ENCODE assay signal across 14 cellular contexts in genomic region chr17:17105976-17106375, GRCh38.
DNase-seq lines count a peak whose midpoint lies in the region; ATAC-seq and TF ChIP-seq lines count a peak whose summit lies in the region.
"Had no signal": no experiment of that assay in that cellular context is flagged by ENCODE, and none has a peak within 500 bp of the region (broad histone marks: within the 10 kb centered on the region; RNA-seq: fewer than 3 reads in every experiment).

No MANE protein-coding gene starts in this region.

- H3K18ac ChIP-seq in H9 (ENCODE audit: insufficient read length, low read depth, low read length): no peak overlapping the region

- intact Hi-C loops in activated T-helper 2 cell treated with anti-CD3 and anti-CD28 coated beads, Interferon-gamma antibody, Interleukin-2, Interleukin-4, amounts not matched to agents 10 μg/mL and 5 μg/mL and 100 μg/mL, durations not matched to agents 14 hours and 24 hours and 36 hours (cut with micrococcal nuclease): no loop called here

- H3K23ac ChIP-seq in H9 (ENCODE audit: insufficient read length, low read depth, low read length): no peak overlapping the region

- no peak overlapping the region for H2BK12ac ChIP-seq in H9 (ENCODE audit: insufficient read length, low read depth, low read length)

- no peak overlapping the region for H4K8ac ChIP-seq in H9 (replicated peaks; ENCODE audit: insufficient read length, low read depth, low read length)

- H3K23me2 ChIP-seq in H9 (ENCODE audit: insufficient read length, low read depth, low read length, poor library complexity, severe bottlenecking): no peaks in the 10 kb centered on the region

- H2BK15ac ChIP-seq in H9 (ENCODE audit: low read depth, low read length): no peak overlapping the region

- no peaks in the 10 kb centered on the region for H3K9me3 Mint-ChIP-seq in H9
- no peaks in the 10 kb centered on the region for H3K9me3 Mint-ChIP-seq in memory B cell
- no peaks in the 10 kb centered on the region for H3K9me3 Mint-ChIP-seq in progenitor cell of endocrine pancreas (ENCODE audit: low read depth)
- no peaks in the 10 kb centered on the region for H3K9me3 Mint-ChIP-seq in activated T-helper 2 cell treated with anti-CD3 and anti-CD28 coated beads, Interferon-gamma antibody, Interleukin-2, Interleukin-4, amounts not matched to agents 10 μg/mL and 5 μg/mL and 100 μg/mL, durations not matched to agents 14 hours and 24 hours and 36 hours
- H3K9me3 Mint-ChIP-seq: dendritic cell treated with granulocyte-macrophage colony-stimulating factor and Interleukin-4, amounts not matched to agents 40 ng/mL and 50 ng/mL, for 4 days had no signal

- no peak overlapping the region for H3K56ac ChIP-seq in H9 (ENCODE audit: insufficient read length, low read depth, low read length)

- no peak overlapping the region for H3K4ac ChIP-seq in H9 (ENCODE audit: low read depth, low read length)

- no CpG with 5 or more reads among the region's 7 CpGs for WGBS in H9 (ENCODE audit: extremely low coverage, insufficient read length, low lambda C conversion rate)

- no peak overlapping the region for H3T11ph ChIP-seq in H9 (ENCODE audit: low read length)

- H4K5ac ChIP-seq in H9 (ENCODE audit: insufficient read length, low read depth, low read length): no peak overlapping the region

- peak overlapping the region in 2 of 3 experiments; percentile 22 to 37; a peak in 1 of 7 replicates for H3K27ac Mint-ChIP-seq in H9
- H3K27ac Mint-ChIP-seq in memory B cell: peak overlapping the region; percentile 35
- no peak overlapping the region for H3K27ac Mint-ChIP-seq in progenitor cell of endocrine pancreas
- H3K27ac Mint-ChIP-seq in activated T-helper 2 cell treated with anti-CD3 and anti-CD28 coated beads, Interferon-gamma antibody, Interleukin-2, Interleukin-4, amounts not matched to agents 10 μg/mL and 5 μg/mL and 100 μg/mL, durations not matched to agents 14 hours and 24 hours and 36 hours: no peak overlapping the region
- H3K27ac Mint-ChIP-seq: dendritic cell treated with granulocyte-macrophage colony-stimulating factor and Interleukin-4, amounts not matched to agents 40 ng/mL and 50 ng/mL, for 4 days had no signal

- DNase-seq in H9: no peak
- DNase-seq in coronary artery (ENCODE audit: low spot score): no peak
- DNase-seq in memory B cell (ENCODE audit: low spot score in 2 of 2): no peak
- DNase-seq in NCI-H128 (lab: John Stamatoyannopoulos, UW; ENCODE audit: unreplicated experiment): no peak
- DNase-seq in progenitor cell of endocrine pancreas (ENCODE audit: low spot score, unreplicated experiment): no peak
- no peak for DNase-seq in erythroblast (lab: John Stamatoyannopoulos, UW)
- no peak for DNase-seq in activated T-helper 2 cell treated with anti-CD3 and anti-CD28 coated beads, Interferon-gamma antibody, Interleukin-2, Interleukin-4, amounts not matched to agents 10 μg/mL and 5 μg/mL and 100 μg/mL, durations not matched to agents 14 hours and 24 hours and 36 hours (ENCODE audit: low spot score)
- DNase-seq: activated CD4-positive, alpha-beta T cell treated with anti-CD3 and anti-CD28 coated beads for 1 hour; DMS153; hypothalamus; NCI-H146; SHP77 treated with DMSO at 0.1 percent for 48 hours had no signal

- no peak overlapping the region for H2BK120ac ChIP-seq in H9 (ENCODE audit: low read depth, low read length, poor library complexity, severe bottlenecking)

- no peaks in the 10 kb centered on the region for H3K27me3 ChIP-seq in H9 (ENCODE audit: insufficient read depth, low read length)
- H3K27me3 ChIP-seq in subcutaneous abdominal adipose tissue (ENCODE audit: control insufficient read depth in 5 of 5, insufficient read depth in 4 of 5, low read length in 5 of 5): no peaks in the 10 kb centered on the region

- H3K27me3 Mint-ChIP-seq in H9 (ENCODE audit: low read depth) (no peaks in the 10 kb centered on the region), memory B cell (no peaks in the 10 kb centered on the region), progenitor cell of endocrine pancreas (no peaks in the 10 kb centered on the region)
- H3K27me3 Mint-ChIP-seq in activated T-helper 2 cell treated with anti-CD3 and anti-CD28 coated beads, Interferon-gamma antibody, Interleukin-2, Interleukin-4, amounts not matched to agents 10 μg/mL and 5 μg/mL and 100 μg/mL, durations not matched to agents 14 hours and 24 hours and 36 hours (ENCODE audit: low read depth): no peaks in the 10 kb centered on the region
- H3K27me3 Mint-ChIP-seq: dendritic cell treated with granulocyte-macrophage colony-stimulating factor and Interleukin-4, amounts not matched to agents 40 ng/mL and 50 ng/mL, for 4 days had no signal

- H2BK20ac ChIP-seq in H9 (ENCODE audit: low read depth, low read length, poor library complexity, severe bottlenecking): no peak overlapping the region

- no peaks in the 10 kb centered on the region; a peak in 1 of 7 replicates for H3K36me3 Mint-ChIP-seq in H9 (ENCODE audit: insufficient read depth in 1 of 3, low read depth in 3 of 3)
- peaks cover 5% of the 10 kb centered on the region for H3K36me3 Mint-ChIP-seq in memory B cell
- H3K36me3 Mint-ChIP-seq in progenitor cell of endocrine pancreas (ENCODE audit: insufficient read depth): no peaks in the 10 kb centered on the region
- H3K36me3 Mint-ChIP-seq in activated T-helper 2 cell treated with anti-CD3 and anti-CD28 coated beads, Interferon-gamma antibody, Interleukin-2, Interleukin-4, amounts not matched to agents 10 μg/mL and 5 μg/mL and 100 μg/mL, durations not matched to agents 14 hours and 24 hours and 36 hours (ENCODE audit: low read depth): no peaks in the 10 kb centered on the region

- H3K4me1 Mint-ChIP-seq in H9 (peaks cover 14 to 21% of the 10 kb centered on the region in 2 experiments), memory B cell (peaks cover 50% of the 10 kb centered on the region), progenitor cell of endocrine pancreas (ENCODE audit: low read depth) (peaks cover 24% of the 10 kb centered on the region)
- peaks cover 33% of the 10 kb centered on the region for H3K4me1 Mint-ChIP-seq in activated T-helper 2 cell treated with anti-CD3 and anti-CD28 coated beads, Interferon-gamma antibody, Interleukin-2, Interleukin-4, amounts not matched to agents 10 μg/mL and 5 μg/mL and 100 μg/mL, durations not matched to agents 14 hours and 24 hours and 36 hours (ENCODE audit: low read depth)

- no peak overlapping the region for H3K9ac ChIP-seq in H9 (ENCODE audit: extremely low read depth, insufficient read length, low read length)
- peak overlapping the region in 1 of 5 donors; percentile 39 for H3K9ac ChIP-seq in subcutaneous abdominal adipose tissue (ENCODE audit: low read length in 5 of 5)

- TF ChIP-seq CTCF in H9 (conservative IDR thresholded peaks at IDR 0.05): no peak
- no peak for TF ChIP-seq CTCF in coronary artery (IDR thresholded peaks at IDR 0.05)
- TF ChIP-seq CTCF in progenitor cell of endocrine pancreas (IDR thresholded peaks at IDR 0.05; ENCODE audit: unreplicated experiment): no peak

- H3K36me3 ChIP-seq in subcutaneous abdominal adipose tissue (ENCODE audit: control insufficient read depth in 5 of 5, insufficient read depth in 5 of 5, low read length in 5 of 5): peaks cover 0 to 8% (median 5%) of the 10 kb centered on the region in 5 donors

- H3K27ac ChIP-seq in H9 (ENCODE audit: insufficient read length, low read depth, low read length) (no peak overlapping the region), coronary artery (peak overlapping the region; percentile 57 to 79), subcutaneous abdominal adipose tissue (ENCODE audit: low read depth, low read length) (peak overlapping the region; percentile 11)

- no peak for ATAC-seq in memory B cell (ENCODE audit: low read depth)

- no peak overlapping the region for H2AK5ac ChIP-seq in H9 (ENCODE audit: insufficient read length, low read length)

- no peak overlapping the region for H4K91ac ChIP-seq in H9 (ENCODE audit: insufficient read length, low read depth, low read length)

- TF ChIP-seq POLR2A in erythroblast (IDR thresholded peaks at IDR 0.05; ENCODE audit: low read length): no peak

- H2BK5ac ChIP-seq in H9 (ENCODE audit: insufficient read length, low read length): no peak overlapping the region

- H3K9me3 ChIP-seq in H9 (ENCODE audit: control insufficient read depth, low read depth, low read length): no peaks in the 10 kb centered on the region
- no peaks in the 10 kb centered on the region for H3K9me3 ChIP-seq in subcutaneous abdominal adipose tissue (ENCODE audit: control insufficient read depth in 5 of 5, low read length in 5 of 5)

- H3K4me3 Mint-ChIP-seq in H9 (no peak overlapping the region), memory B cell (no peak overlapping the region), progenitor cell of endocrine pancreas (ENCODE audit: low read depth) (no peak overlapping the region)
- H3K4me3 Mint-ChIP-seq in activated T-helper 2 cell treated with anti-CD3 and anti-CD28 coated beads, Interferon-gamma antibody, Interleukin-2, Interleukin-4, amounts not matched to agents 10 μg/mL and 5 μg/mL and 100 μg/mL, durations not matched to agents 14 hours and 24 hours and 36 hours (ENCODE audit: low read depth): no peak overlapping the region
- H3K4me3 Mint-ChIP-seq: dendritic cell treated with granulocyte-macrophage colony-stimulating factor and Interleukin-4, amounts not matched to agents 40 ng/mL and 50 ng/mL, for 4 days had no signal

- H3K4me3 ChIP-seq in coronary artery: no peak overlapping the region
- H3K4me3 ChIP-seq in subcutaneous abdominal adipose tissue (ENCODE audit: low read depth in 1 of 5, low read length in 5 of 5): no peak overlapping the region

- H3K4me1 ChIP-seq in H9 (ENCODE audit: insufficient read depth, low read length) (no peaks in the 10 kb centered on the region), subcutaneous abdominal adipose tissue (ENCODE audit: control insufficient read depth in 5 of 5, insufficient read depth in 5 of 5, low read length in 5 of 5) (peaks cover 32 to 65% (median 53%) of the 10 kb centered on the region in 5 donors)

- H3K14ac ChIP-seq in H9 (ENCODE audit: insufficient read depth, low read length): no peak overlapping the region

- no peaks in the 10 kb centered on the region for H3K79me2 ChIP-seq in H9 (ENCODE audit: insufficient read depth, low read length)

- H2AFZ ChIP-seq in H9 (ENCODE audit: low read length): no peak overlapping the region

- no peaks in the 10 kb centered on the region for H3K79me1 ChIP-seq in H9 (ENCODE audit: insufficient read depth, low read depth, low read length, poor library complexity, severe bottlenecking)

- H4K20me1 ChIP-seq in H9 (ENCODE audit: control insufficient read depth, insufficient read depth, insufficient read length): no peaks in the 10 kb centered on the region

- no peak overlapping the region for H3K4me2 ChIP-seq in H9 (ENCODE audit: insufficient read depth, insufficient read length, low read length)

Comparison
In these comparisons a context has a peak if more than half of its experiments do, and no peak if none do; other contexts are left out.
1. H3K27ac Mint-ChIP-seq: peak in H9 (2 of 3) and memory B cell (single experiment); none in progenitor cell of endocrine pancreas (single experiment) and activated T-helper 2 cell treated with anti-CD3 and anti-CD28 coated beads, Interferon-gamma antibody, Interleukin-2, Interleukin-4, amounts not matched to agents 10 μg/mL and 5 μg/mL and 100 μg/mL, durations not matched to agents 14 hours and 24 hours and 36 hours (single experiment).